8 cellular contexts compared by ENCODE assay signal in the genomic region with DNA sequence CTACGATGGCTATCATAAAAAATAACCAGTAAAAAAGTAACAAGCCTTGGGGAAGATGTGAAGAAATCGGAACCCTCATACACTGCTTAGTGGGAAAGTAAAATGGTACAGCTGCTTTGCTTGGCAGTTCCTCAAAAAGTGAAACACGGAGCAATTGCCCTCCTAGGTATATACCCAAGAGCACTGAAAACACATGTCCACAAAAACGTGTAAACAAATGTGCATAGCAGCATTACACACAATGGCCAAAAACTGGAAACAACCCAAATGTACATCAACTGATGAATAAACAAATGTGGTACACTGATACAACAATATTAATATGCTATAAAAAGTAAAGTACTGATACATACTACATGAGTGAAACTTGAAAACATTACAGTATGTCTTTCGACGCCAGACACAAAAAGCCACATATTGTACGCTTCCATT.
DNase-seq lines count a peak whose midpoint lies in the region; ATAC-seq and TF ChIP-seq lines count a peak whose summit lies in the region.

No MANE protein-coding gene starts in this region.

- H3K9ac ChIP-seq in KMS-11, result no peak overlapping the region

- H3K4me2 ChIP-seq in KMS-11, result peak overlapping the region; percentile 44

- no peaks in the 10 kb centered on the region for H3K27me3 ChIP-seq in KMS-11 (ENCODE audit: insufficient read depth, low read depth)

- H3K9me3 Mint-ChIP-seq in central memory CD8-positive, alpha-beta T cell, result no peaks in the 10 kb centered on the region
- H3K9me3 Mint-ChIP-seq in nephron progenitor cell, result no peaks in the 10 kb centered on the region

- H3K27ac Mint-ChIP-seq in central memory CD8-positive, alpha-beta T cell (ENCODE audit: low read depth), result no peak overlapping the region
- H3K27ac Mint-ChIP-seq in nephron progenitor cell, result no peak overlapping the region

- no peak overlapping the region for H3K4me3 ChIP-seq in KMS-11 (IDR thresholded peaks at IDR 0.05; ENCODE audit: insufficient read depth, low read depth, low read length)

- peak overlapping the region; percentile 95 for H3K4me3 Mint-ChIP-seq in central memory CD8-positive, alpha-beta T cell
- peak overlapping the region; percentile 77 for H3K4me3 Mint-ChIP-seq in nephron progenitor cell

- no peaks in the 10 kb centered on the region for H4K20me1 ChIP-seq in KMS-11 (ENCODE audit: insufficient read depth)

- DNase-seq in DMS 273 (lab: John Stamatoyannopoulos, UW; ENCODE audit: unreplicated experiment), result peak; percentile 43
- no peak for DNase-seq in central memory CD8-positive, alpha-beta T cell (ENCODE audit: low spot score in 2 of 2)
- no peak for DNase-seq in nephron progenitor cell
- DNase-seq in NCI-H1694 (lab: John Stamatoyannopoulos, UW), result no peak
- no peak for DNase-seq in NOMO-1 treated with DMSO at 0.1 percent for 48 hours (lab: John Stamatoyannopoulos, UW; ENCODE audit: unreplicated experiment)
- no peak for DNase-seq in NCI-H1436 (lab: John Stamatoyannopoulos, UW)

- H3K36me3 ChIP-seq in KMS-11 (ENCODE audit: insufficient read depth), result no peaks in the 10 kb centered on the region

- no peak overlapping the region for H3K27ac ChIP-seq in KMS-11

- peaks cover 23% of the 10 kb centered on the region for H3K4me1 Mint-ChIP-seq in central memory CD8-positive, alpha-beta T cell
- peaks cover 19% of the 10 kb centered on the region for H3K4me1 Mint-ChIP-seq in nephron progenitor cell

- peak overlapping the region; percentile 71; the same call in 1 of the 2 replicates for H2AFZ ChIP-seq in KMS-11 (ENCODE audit: low read depth)

- TF ChIP-seq CTCF in KMS-11 (conservative IDR thresholded peaks at IDR 0.05; ENCODE audit: low read depth, low read length), result no peak
- no peak for TF ChIP-seq CTCF in nephron progenitor cell (IDR thresholded peaks at IDR 0.05)

- H3K27me3 Mint-ChIP-seq in central memory CD8-positive, alpha-beta T cell, result peaks cover under 1% of the 10 kb centered on the region
- peaks cover 85% of the 10 kb centered on the region for H3K27me3 Mint-ChIP-seq in nephron progenitor cell (ENCODE audit: low read depth, poor library complexity)

- peaks cover 21% of the 10 kb centered on the region for H3K4me1 ChIP-seq in KMS-11 (ENCODE audit: low read depth, poor library complexity, severe bottlenecking)

- H3K79me2 ChIP-seq in KMS-11 (ENCODE audit: insufficient read depth, low read depth), result no peaks in the 10 kb centered on the region

- H3K36me3 Mint-ChIP-seq in central memory CD8-positive, alpha-beta T cell (ENCODE audit: insufficient read depth), result peaks cover 8% of the 10 kb centered on the region
- H3K36me3 Mint-ChIP-seq in nephron progenitor cell (ENCODE audit: low read depth), result no peaks in the 10 kb centered on the region

- ATAC-seq in central memory CD8-positive, alpha-beta T cell (replicated peaks; ENCODE audit: extremely low read depth, poor library complexity, severe bottlenecking), result no peak
- no peak for ATAC-seq in GM21723 (IDR thresholded peaks at IDR 0.05; ENCODE audit: unreplicated experiment)
